Comparison of ENCODE assay signal across 15 cellular contexts in genomic region chr17:57178839-57179238, GRCh38.
DNase-seq lines count a peak whose midpoint lies in the region; ATAC-seq lines count a peak whose summit lies in the region.
"Had no signal": no experiment of that assay in that cellular context is flagged by ENCODE, and none has a peak within 500 bp of the region (broad histone marks: within the 10 kb centered on the region; RNA-seq: fewer than 3 reads in every experiment).

No MANE protein-coding gene starts in this region.

- H3K9me3 Mint-ChIP-seq in activated T-cell treated with anti-CD3 and anti-CD28 coated beads, Interleukin-2, amount 50 U/mL, for 72 hours: no peaks in the 10 kb centered on the region
- H3K9me3 Mint-ChIP-seq in activated T-helper 17 cell treated with anti-CD3 and anti-CD28 coated beads, Interleukin-2, amount 50 U/mL, for 72 hours: no peaks in the 10 kb centered on the region
- H3K9me3 Mint-ChIP-seq: CD4-positive, alpha-beta memory T cell; HFFc6 had no signal

- H3K27me3 Mint-ChIP-seq in activated T-cell treated with anti-CD3 and anti-CD28 coated beads, Interleukin-2, amount 50 U/mL, for 72 hours (ENCODE audit: low read depth): peaks cover 10% of the 10 kb centered on the region
- peaks cover 12% of the 10 kb centered on the region for H3K27me3 Mint-ChIP-seq in activated T-helper 17 cell treated with anti-CD3 and anti-CD28 coated beads, Interleukin-2, amount 50 U/mL, for 72 hours

- H3K4me1 Mint-ChIP-seq in activated T-cell treated with anti-CD3 and anti-CD28 coated beads, Interleukin-2, amount 50 U/mL, for 72 hours (ENCODE audit: low read depth): no peaks in the 10 kb centered on the region
- no peaks in the 10 kb centered on the region for H3K4me1 Mint-ChIP-seq in activated T-helper 17 cell treated with anti-CD3 and anti-CD28 coated beads, Interleukin-2, amount 50 U/mL, for 72 hours
- H3K4me1 Mint-ChIP-seq: CD4-positive, alpha-beta memory T cell had no signal

- peak; percentile 3 to 7 for DNase-seq in activated CD4-positive, alpha-beta T cell treated with anti-CD3 and anti-CD28 coated beads, Interleukin-2, amount 50 U/mL, for 48 hours
- DNase-seq in activated CD4-positive, alpha-beta T cell treated with anti-CD3 and anti-CD28 coated beads, Interleukin-2, amount 50 U/mL, for 4 hours: no peak
- DNase-seq in activated T-cell treated with anti-CD3 and anti-CD28 coated beads, Interleukin-2, amount 50 U/mL, for 72 hours: no peak
- DNase-seq in activated T-cell treated with anti-CD3 and anti-CD28 coated beads, Interleukin-2, amount 50 U/mL, for 48 hours: no peak
- peak; percentile 26 for DNase-seq in NCI-H526 treated with DMSO at 0.1 percent for 48 hours (lab: John Stamatoyannopoulos, UW)
- no peak for DNase-seq in HuH-7.5 (ENCODE audit: low spot score)
- DNase-seq: C1 segment of cervical spinal cord; Calu3; CD4-positive, alpha-beta memory T cell; COR-L47; DMS53; DND-41; GOT3; HFFc6 had no signal

- no peaks in the 10 kb centered on the region for H3K36me3 Mint-ChIP-seq in activated T-cell treated with anti-CD3 and anti-CD28 coated beads, Interleukin-2, amount 50 U/mL, for 72 hours (ENCODE audit: insufficient read depth in 2 of 2)
- H3K36me3 Mint-ChIP-seq in activated T-helper 17 cell treated with anti-CD3 and anti-CD28 coated beads, Interleukin-2, amount 50 U/mL, for 72 hours (ENCODE audit: low read depth): no peaks in the 10 kb centered on the region
- H3K36me3 Mint-ChIP-seq: CD4-positive, alpha-beta memory T cell had no signal

- no peak overlapping the region for H3K4me3 Mint-ChIP-seq in activated T-cell treated with anti-CD3 and anti-CD28 coated beads, Interleukin-2, amount 50 U/mL, for 72 hours
- no peak overlapping the region for H3K4me3 Mint-ChIP-seq in activated T-helper 17 cell treated with anti-CD3 and anti-CD28 coated beads, Interleukin-2, amount 50 U/mL, for 72 hours
- H3K4me3 Mint-ChIP-seq: CD4-positive, alpha-beta memory T cell; HFFc6 had no signal

- no peak overlapping the region for H3K27ac Mint-ChIP-seq in activated T-cell treated with anti-CD3 and anti-CD28 coated beads, Interleukin-2, amount 50 U/mL, for 72 hours
- no peak overlapping the region for H3K27ac Mint-ChIP-seq in activated T-helper 17 cell treated with anti-CD3 and anti-CD28 coated beads, Interleukin-2, amount 50 U/mL, for 72 hours
- H3K27ac Mint-ChIP-seq: CD4-positive, alpha-beta memory T cell; HFFc6 had no signal

- peak; percentile 36 to 50 for ATAC-seq in activated T-cell treated with anti-CD3 and anti-CD28 coated beads, Interleukin-2, amount 50 U/mL, for 72 hours (replicated peaks in 1 of 2)
- peak; percentile 80 for ATAC-seq in activated T-helper 17 cell treated with anti-CD3 and anti-CD28 coated beads, Interleukin-2, amount 50 U/mL, for 72 hours (replicated peaks)

Comparison
In these comparisons a context has a peak if more than half of its experiments do, and no peak if none do; other contexts are left out.
1. DNase-seq: peak in activated CD4-positive, alpha-beta T cell treated with anti-CD3 and anti-CD28 coated beads, Interleukin-2, amount 50 U/mL, for 48 hours (2 of 2) and NCI-H526 treated with DMSO at 0.1 percent for 48 hours (single experiment); none in activated CD4-positive, alpha-beta T cell treated with anti-CD3 and anti-CD28 coated beads, Interleukin-2, amount 50 U/mL, for 4 hours (0 of 2), activated T-cell treated with anti-CD3 and anti-CD28 coated beads, Interleukin-2, amount 50 U/mL, for 72 hours (0 of 2), activated T-cell treated with anti-CD3 and anti-CD28 coated beads, Interleukin-2, amount 50 U/mL, for 48 hours (0 of 2) and HuH-7.5 (single experiment).